Comparison of ENCODE assay signal across 1 cellular context in genomic region chr19:14112809-14113385, GRCh38.
TF ChIP-seq lines count a peak whose summit lies in the region.

No MANE protein-coding gene starts in this region.

TF ChIP-seq in GM23338, 12 proteins besides CTCF, POLR2A, EP300 and RAD21 (continued from another document):
- TF ChIP-seq STAT1 (IDR thresholded peaks at IDR 0.05; ENCODE audit: unreplicated experiment) (no peak), REST (IDR thresholded peaks at IDR 0.05; ENCODE audit: unreplicated experiment) (no peak), ZNF462 (CRISPR knock-in tag; IDR thresholded peaks at IDR 0.05) (no peak), ZNF331 (CRISPR knock-in tag; IDR thresholded peaks at IDR 0.05; ENCODE audit: low read depth) (no peak), JUNB (IDR thresholded peaks at IDR 0.05; ENCODE audit: unreplicated experiment) (no peak), EZH2phosphoT487 (IDR thresholded peaks at IDR 0.05; ENCODE audit: unreplicated experiment) (no peak), EZH2 (IDR thresholded peaks at IDR 0.05; ENCODE audit: low read depth, unreplicated experiment) (no peak), ETS1 (IDR thresholded peaks at IDR 0.05) (no peak), ZNF114 (CRISPR knock-in tag; IDR thresholded peaks at IDR 0.05) (no peak)
